Comparison of ENCODE assay signal across 9 cellular contexts in genomic region chr4:98113005-98113404, GRCh38. TPM values are rescaled to one million over a fixed set of nuclear protein-coding genes. Genes with fewer than 3 reads are reported as not detected.
DNase-seq lines count a peak whose midpoint lies in the region; ATAC-seq, FAIRE-seq and TF ChIP-seq lines count a peak whose summit lies in the region.
"Had no signal": no experiment of that assay in that cellular context is flagged by ENCODE, and none has a peak within 500 bp of the region (broad histone marks: within the 10 kb centered on the region; RNA-seq: fewer than 3 reads in every experiment).

No MANE protein-coding gene starts in this region.

- no peak overlapping the region for H2BK120ac ChIP-seq in H1 (replicated peaks; ENCODE audit: low read depth, low read length)

- H3K36me3 ChIP-seq in H1 (ENCODE audit: control insufficient read depth in 2 of 4, insufficient read depth in 4 of 4, low read length in 3 of 4) = no peaks in the 10 kb centered on the region; a peak in 1 of 8 replicates

- no peak overlapping the region for H2AK5ac ChIP-seq in H1 (ENCODE audit: low read depth, low read length)

- H3K56ac ChIP-seq in H1 (replicated peaks; ENCODE audit: insufficient read length, low read depth, low read length) = no peak overlapping the region

- no peak overlapping the region for H2BK12ac ChIP-seq in H1 (ENCODE audit: low read depth, low read length)

- H3K27me3 ChIP-seq in H1 (replicated peaks in 1 of 4; ENCODE audit: control insufficient read depth in 3 of 4, extremely low read depth in 1 of 4, insufficient read depth in 3 of 4, low read length in 3 of 4) = no peaks in the 10 kb centered on the region

- no peak overlapping the region for H3K4me3 Mint-ChIP-seq in progenitor cell of endocrine pancreas (ENCODE audit: low read depth)

- no peak overlapping the region for H3K27ac Mint-ChIP-seq in progenitor cell of endocrine pancreas

- no peaks in the 10 kb centered on the region for H4K20me1 ChIP-seq in H1 (replicated peaks in 1 of 2; ENCODE audit: control insufficient read depth in 1 of 2, insufficient read depth in 2 of 2, low read length in 2 of 2)

- peak; percentile 69 for FAIRE-seq in H1 (lab: Jason Lieb, UNC)
- FAIRE-seq: A204.1 had no signal

- 61% methylated on average over 3 of the region's 3 CpGs; no CpG with 5 or more reads in 1 of the 2 experiments for WGBS in H1 (ENCODE audit: extremely low coverage in 1 of 2, insufficient coverage in 1 of 2, insufficient read length in 1 of 2, insufficient replicate concordance in 2 of 2, low coverage in 1 of 2, low lambda C conversion rate in 2 of 2, missing lambda C conversion rate in 1 of 2), 2 experiments

- H3K27ac ChIP-seq in H1 (ENCODE audit: low read depth, low read length) = no peak overlapping the region
- H3K27ac ChIP-seq in coronary artery = no peak overlapping the region

- peak; percentile 85 to 88 for TF ChIP-seq RAD21 in H1 (IDR thresholded peaks at IDR 0.05 in 1 of 2, conservative IDR thresholded peaks at IDR 0.05 in 1 of 2; ENCODE audit: low read depth in 2 of 2, low read length in 2 of 2)

- H3K4me3 ChIP-seq in H1 (ENCODE audit: extremely low read depth in 1 of 4, insufficient read depth in 2 of 4, low read depth in 3 of 4, low read length in 4 of 4) (no peak overlapping the region), coronary artery (no peak overlapping the region)

- no peak overlapping the region for H3K23ac ChIP-seq in H1 (ENCODE audit: insufficient read length)

- peaks cover 6% of the 10 kb centered on the region for H3K9me3 Mint-ChIP-seq in progenitor cell of endocrine pancreas (ENCODE audit: low read depth)

- H3K27me3 Mint-ChIP-seq in progenitor cell of endocrine pancreas = no peaks in the 10 kb centered on the region

- H3K79me2 ChIP-seq in H1 (ENCODE audit: control insufficient read depth in 1 of 2, insufficient read depth in 2 of 2, low read length in 2 of 2) = no peaks in the 10 kb centered on the region

- no peak overlapping the region for H3K14ac ChIP-seq in H1 (ENCODE audit: insufficient read length)

- no peak overlapping the region for H3K4me2 ChIP-seq in H1 (ENCODE audit: insufficient read depth in 1 of 2, low read depth in 2 of 2, low read length in 2 of 2)

- TF ChIP-seq EP300 in H1 (IDR thresholded peaks at IDR 0.05; ENCODE audit: borderline replicate concordance in 1 of 2, low read depth in 2 of 2, low read length in 2 of 2) = no peak

- ATAC-seq in GM18511 (IDR thresholded peaks at IDR 0.05; ENCODE audit: unreplicated experiment) (no peak), HG03565 (IDR thresholded peaks at IDR 0.05; ENCODE audit: unreplicated experiment) (no peak)

- H3K79me1 ChIP-seq in H1 (ENCODE audit: low read depth, low read length) = no peaks in the 10 kb centered on the region

- H3K36me3 Mint-ChIP-seq in progenitor cell of endocrine pancreas (ENCODE audit: insufficient read depth) = no peaks in the 10 kb centered on the region

- no peak overlapping the region for H4K91ac ChIP-seq in H1 (replicated peaks; ENCODE audit: insufficient read length, low read length)

- H2BK15ac ChIP-seq in H1 (ENCODE audit: low read length) = no peak overlapping the region

- H4K8ac ChIP-seq in H1 (ENCODE audit: extremely low read depth, insufficient read depth, low read length) = no peak overlapping the region

- no peak overlapping the region for H2BK5ac ChIP-seq in H1 (ENCODE audit: low read depth, low read length)

- peak; percentile 2 to 61 (median 53) for TF ChIP-seq CTCF in H1 (IDR thresholded peaks at IDR 0.05; ENCODE audit: control extremely low read depth in 1 of 3, insufficient read depth in 1 of 3, low read depth in 1 of 3, low read length in 3 of 3)
- peak; percentile 37 for TF ChIP-seq CTCF in progenitor cell of endocrine pancreas (IDR thresholded peaks at IDR 0.05; ENCODE audit: unreplicated experiment)
- TF ChIP-seq CTCF in coronary artery (IDR thresholded peaks at IDR 0.05) = no peak

- CTCF ChIA-PET in H1 (lab: Charles Lee; ENCODE audit: partially characterized antibody) = interaction anchor here (0.6 to 1.6 kb wide), 10 partner anchors 14 to 1557 kb away, joined by 3 to 4 read pairs (median 3); partner anchors contain the start of gene STPG2

- no peak overlapping the region for H3K18ac ChIP-seq in H1 (ENCODE audit: extremely low read depth, low read length)

- H4K5ac ChIP-seq in H1 (ENCODE audit: insufficient read length, low read depth, low read length) = no peak overlapping the region

- no peaks in the 10 kb centered on the region for H3K4me1 Mint-ChIP-seq in progenitor cell of endocrine pancreas (ENCODE audit: low read depth)

- DNase-seq in DMS79 (lab: John Stamatoyannopoulos, UW) = peak; percentile 3
- no peak for DNase-seq in DMS79 treated with DMSO at 0.1 percent for 48 hours (lab: John Stamatoyannopoulos, UW)
- peak; percentile 17 for DNase-seq in NCI-H345 treated with DMSO at 0.1 percent for 48 hours (lab: John Stamatoyannopoulos, UW; ENCODE audit: unreplicated experiment)
- no peak for DNase-seq in H1 (ENCODE audit: low read depth in 1 of 2, low spot score in 2 of 2)
- DNase-seq in progenitor cell of endocrine pancreas (ENCODE audit: low spot score, unreplicated experiment) = no peak
- no peak for DNase-seq in coronary artery (ENCODE audit: low spot score)

- POLR2A ChIA-PET in H1 (lab: Charles Lee; ENCODE audit: partially characterized antibody) = interaction anchor here (1.6 kb wide), 1 partner anchor 30 kb away, joined by 4 read pairs; the partner anchor contains the start of gene STPG2

- no peak overlapping the region for H3K4ac ChIP-seq in H1 (replicated peaks; ENCODE audit: insufficient read length, low read depth, low read length)

- peaks cover 0 to 3% (median 1%) of the 10 kb centered on the region in 4 experiments; a peak in 2 of 7 replicates for H3K4me1 ChIP-seq in H1 (replicated peaks in 1 of 4; ENCODE audit: control insufficient read depth in 3 of 4, insufficient read depth in 4 of 4, low read length in 3 of 4)

- no peak overlapping the region for H2AFZ ChIP-seq in H1 (ENCODE audit: low read length)

- TF ChIP-seq POLR2A in H1 (IDR thresholded peaks at IDR 0.05; ENCODE audit: control extremely low read depth in 1 of 2, low read depth in 2 of 2, low read length in 2 of 2) = no peak

- peaks cover 6 to 8% of the 10 kb centered on the region in 2 experiments; a peak in 3 of 4 replicates for H3K9me3 ChIP-seq in H1 (ENCODE audit: insufficient read depth in 2 of 2, low read depth in 1 of 2, low read length in 1 of 2)

- H3K23me2 ChIP-seq in H1 (ENCODE audit: low read depth, low read length) = no peaks in the 10 kb centered on the region; the same call in 1 of the 2 replicates

- no peak overlapping the region for H2BK20ac ChIP-seq in H1 (ENCODE audit: low read length)

- no peak overlapping the region for H3K9ac ChIP-seq in H1 (replicated peaks in 1 of 4; ENCODE audit: extremely low read depth in 1 of 4, low read depth in 3 of 4, low read length in 3 of 4)

TF ChIP-seq in H1, 55 proteins besides CTCF, POLR2A, EP300 and RAD21 (continues in another document):
- no peak for TF ChIP-seq NANOG (IDR thresholded peaks at IDR 0.05; ENCODE audit: insufficient read depth, low read depth, low read length, poor library complexity, severe bottlenecking)
- no peak for TF ChIP-seq BACH1 (IDR thresholded peaks at IDR 0.05; ENCODE audit: low read length)
- TF ChIP-seq E2F6 (IDR thresholded peaks at IDR 0.05) = no peak
- no peak for TF ChIP-seq SP2 (IDR thresholded peaks at IDR 0.05; ENCODE audit: low read length)
- TF ChIP-seq FOSL1 (IDR thresholded peaks at IDR 0.05; ENCODE audit: insufficient read depth, low read depth, low read length) = no peak
- TF ChIP-seq, protein P1, sequence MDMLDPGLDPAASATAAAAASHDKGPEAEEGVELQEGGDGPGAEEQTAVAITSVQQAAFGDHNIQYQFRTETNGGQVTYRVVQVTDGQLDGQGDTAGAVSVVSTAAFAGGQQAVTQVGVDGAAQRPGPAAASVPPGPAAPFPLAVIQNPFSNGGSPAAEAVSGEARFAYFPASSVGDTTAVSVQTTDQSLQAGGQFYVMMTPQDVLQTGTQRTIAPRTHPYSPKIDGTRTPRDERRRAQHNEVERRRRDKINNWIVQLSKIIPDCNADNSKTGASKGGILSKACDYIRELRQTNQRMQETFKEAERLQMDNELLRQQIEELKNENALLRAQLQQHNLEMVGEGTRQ (IDR thresholded peaks at IDR 0.05; ENCODE audit: low read length) = no peak
- no peak for TF ChIP-seq TEAD4 (IDR thresholded peaks at IDR 0.05; ENCODE audit: low read depth, low read length)
- no peak for TF ChIP-seq TBP (IDR thresholded peaks at IDR 0.05; ENCODE audit: low read depth, low read length)
- no peak for TF ChIP-seq HDAC6 (IDR thresholded peaks at IDR 0.05; ENCODE audit: low read depth, low read length)
- no peak for TF ChIP-seq ZNF274 (IDR thresholded peaks at IDR 0.05; ENCODE audit: borderline replicate concordance, extremely low read depth, low read length)
- TF ChIP-seq TAF7 (optimal IDR thresholded peaks at IDR 0.05; ENCODE audit: borderline replicate concordance, low read depth, low read length) = no peak

RNA-seq across cellular contexts. Expression of gene STPG2, which starts 30.3 kb away (rescaled TPM):
- not detected in 2 replicates for total RNA-seq in H1 (2021; fragmentation: NEBNext Ultra II Directional; extraction: Animal tissue kit (Norgen Biotek cat#: 25700))
- polyA plus RNA-seq in H1 (2011; rRNA removed) = 0.03 TPM in 1 of 2 replicates, not detected in the other
- 0.03 TPM for polyA plus RNA-seq in H1 (2011; cell fraction: cytosol; rRNA removed)
- 0.09 TPM for polyA plus RNA-seq in H1 (2011; cell fraction: nucleus; rRNA removed)
- polyA plus RNA-seq in H1 (2012, experiment 1 of 2) = not detected in 4 replicates
- polyA plus RNA-seq in H1 (2012, experiment 2 of 2) = not detected
- polyA plus RNA-seq in H1 (2013, experiment 1 of 2) = 0.12 TPM
- 0.02 TPM for polyA plus RNA-seq in H1 (2013, experiment 2 of 2)
- polyA minus RNA-seq in H1 (2011; rRNA and poly(A)+ RNA removed) = 0.47 and 0.80 TPM in 2 replicates
- 0.66 TPM for polyA minus RNA-seq in H1 (2011; cell fraction: cytosol; rRNA and poly(A)+ RNA removed)
- polyA minus RNA-seq in H1 (2011; cell fraction: nucleus; rRNA and poly(A)+ RNA removed) = 4.6 TPM
- total RNA-seq in progenitor cell of endocrine pancreas = 0.53 and 1.1 TPM in 2 replicates

Comparison
In these comparisons a context has a peak if more than half of its experiments do, and no peak if none do; other contexts are left out.
1. DNase-seq: peak in DMS79 (single experiment) and NCI-H345 treated with DMSO at 0.1 percent for 48 hours (single experiment); none in DMS79 treated with DMSO at 0.1 percent for 48 hours (single experiment), H1 (0 of 2), progenitor cell of endocrine pancreas (single experiment) and coronary artery (single experiment).